In genomic region chr4:99349338-99349737, GRCh38 we compare ENCODE assay signal across 2 cellular contexts.
TF ChIP-seq lines count a peak whose summit lies in the region.

No MANE protein-coding gene starts in this region.

TF ChIP-seq in liver, 16 proteins besides CTCF, POLR2A, EP300 and RAD21:
- TF ChIP-seq MAX (IDR thresholded peaks at IDR 0.05) (no peak), ATF3 (IDR thresholded peaks at IDR 0.05) (no peak), EGR1 (IDR thresholded peaks at IDR 0.05; ENCODE audit: low read depth in 2 of 2) (no peak), FOXA2 (IDR thresholded peaks at IDR 0.05) (peak; percentile 87), ZBTB33 (IDR thresholded peaks at IDR 0.05) (no peak), NR2F2 (IDR thresholded peaks at IDR 0.05) (no peak), YY1 (IDR thresholded peaks at IDR 0.05) (peak; percentile 70), TAF1 (conservative IDR thresholded peaks at IDR 0.05) (peak; percentile 71), HNF4A (conservative IDR thresholded peaks at IDR 0.05) (peak; percentile 59 to 82), RXRA (IDR thresholded peaks at IDR 0.05) (peak; percentile 28 to 72), JUND (IDR thresholded peaks at IDR 0.05) (peak in 1 of 2 donors; percentile 71), SP1 (IDR thresholded peaks at IDR 0.05) (peak; percentile 50), REST (IDR thresholded peaks at IDR 0.05) (peak; percentile 53), FOXA1 (IDR thresholded peaks at IDR 0.05) (peak; percentile 61), HNF4G (IDR thresholded peaks at IDR 0.05) (peak; percentile 32), GABPA (IDR thresholded peaks at IDR 0.05 in 1 of 2, conservative IDR thresholded peaks at IDR 0.05 in 1 of 2) (no peak)

TF ChIP-seq in HepG2, 621 proteins besides CTCF, POLR2A, EP300 and RAD21:
- TF ChIP-seq GTF2F1 (IDR thresholded peaks at IDR 0.05; ENCODE audit: low read length) = no peak
- no peak for TF ChIP-seq HNRNPK (IDR thresholded peaks at IDR 0.05; ENCODE audit: low read depth, low read length, poor library complexity, severe bottlenecking)
- TF ChIP-seq ZBTB42 (CRISPR knock-in tag; IDR thresholded peaks at IDR 0.05) = no peak
- no peak for TF ChIP-seq ELK4 (CRISPR knock-in tag; IDR thresholded peaks at IDR 0.05; ENCODE audit: borderline replicate concordance)
- TF ChIP-seq ZNF629 (CRISPR knock-in tag; conservative IDR thresholded peaks at IDR 0.05) = no peak
- no peak for TF ChIP-seq NFAT5 (CRISPR knock-in tag; IDR thresholded peaks at IDR 0.05)
- no peak for TF ChIP-seq ZNF24 (IDR thresholded peaks at IDR 0.05)
- no peak for TF ChIP-seq TFE3 (CRISPR knock-in tag; IDR thresholded peaks at IDR 0.05)
- no peak for TF ChIP-seq SMAD9 (CRISPR knock-in tag; IDR thresholded peaks at IDR 0.05)
- no peak for TF ChIP-seq PHF5A (CRISPR knock-in tag; IDR thresholded peaks at IDR 0.05; ENCODE audit: low read depth, unreplicated experiment)
- no peak for TF ChIP-seq KLF13 (CRISPR knock-in tag; IDR thresholded peaks at IDR 0.05)
- TF ChIP-seq NPAS2 (CRISPR knock-in tag; IDR thresholded peaks at IDR 0.05; ENCODE audit: borderline replicate concordance) = no peak
- TF ChIP-seq REPIN1 (CRISPR knock-in tag; IDR thresholded peaks at IDR 0.05; ENCODE audit: borderline replicate concordance, low read depth) = no peak
- TF ChIP-seq TRAFD1 (CRISPR knock-in tag; IDR thresholded peaks at IDR 0.05; ENCODE audit: borderline replicate concordance) = no peak
- TF ChIP-seq ADNP (CRISPR knock-in tag; IDR thresholded peaks at IDR 0.05) = no peak
